Comparison of ENCODE assay signal across 33 cellular contexts in genomic region chr6:167984144-167984719, GRCh38. TPM values are rescaled to one million over a fixed set of nuclear protein-coding genes. Genes with fewer than 3 reads are reported as not detected.
"Had no signal": no experiment of that assay in that cellular context is flagged by ENCODE, and none has a peak within 500 bp of the region (broad histone marks: within the 10 kb centered on the region; RNA-seq: fewer than 3 reads in every experiment).

No MANE protein-coding gene starts in this region.

- H3K9me2 ChIP-seq: SK-N-SH had no signal

- H3K36me3 ChIP-seq: cardiac muscle cell, MG63, Peyer's patch, SJSA1 had no signal

- H3K27me3 ChIP-seq: cardiac muscle cell, MG63, Peyer's patch, SJSA1 had no signal

- H3K4me3 ChIP-seq: cardiac muscle cell, MG63, Peyer's patch, SJSA1 had no signal

- H3K27ac ChIP-seq: cardiac muscle cell, Peyer's patch, SJSA1 had no signal

- H3K4me1 ChIP-seq: Peyer's patch had no signal

- DNase-seq: activated CD4-positive, alpha-beta T cell treated with anti-CD3 and anti-CD28 coated beads, Interleukin-2, amount 10 ng/mL, durations not matched to agents 24 days and 14 days; activated CD4-positive, alpha-beta T cell treated with anti-CD3 and anti-CD28 coated beads, Interleukin-2, amount 50 U/mL, for 4 hours; activated CD8-positive, alpha-beta T cell treated with anti-CD3 and anti-CD28 coated beads for 36 hours; activated effector memory CD4-positive, alpha-beta T cell treated with anti-CD3 and anti-CD28 coated beads, Interleukin-2, amount 50 U/mL, for 16 hours; activated naive CD4-positive, alpha-beta T cell; activated naive CD4-positive, alpha-beta T cell treated with anti-CD3 and anti-CD28 coated beads, Interleukin-2, amount 50 U/mL, for 16 hours; activated naive CD8-positive, alpha-beta T cell treated with anti-CD3 and anti-CD28 coated beads for 36 hours; activated T-cell treated with anti-CD3 and anti-CD28 coated beads, Interleukin-2, amount 50 U/mL, for 1 hour; activated T-cell treated with anti-CD3 and anti-CD28 coated beads, Interleukin-2, amount 50 U/mL, for 72 hours; amniotic stem cell; aorta; Kasumi-1; MG63; NCI-H1092 treated with DMSO at 0.1 percent for 48 hours; NCI-H1417; NCI-H146; NCI-H187; NCI-H2029 treated with DMSO at 0.1 percent for 48 hours; NCI-H2107; NCI-H2171; NCI-H510A; NCI-H526; NCI-H748 treated with DMSO at 0.1 percent for 48 hours; NK-92 treated with Interleukin-12 subunit alpha and Interleukin-12 subunit beta, amount 100 ng/mL, for 24 hours; PC-3; Peyer's patch; RPMI8226; SHP77 treated with DMSO at 0.1 percent for 48 hours; SK-N-SH had no signal

- H3K9me3 ChIP-seq: MG63, Peyer's patch, SK-N-SH had no signal

- ATAC-seq: activated CD8-positive, alpha-beta T cell treated with anti-CD3 and anti-CD28 coated beads for 36 hours; activated T-cell treated with anti-CD3 and anti-CD28 coated beads, Interleukin-2, amount 50 U/mL, for 72 hours; activated T-helper 17 cell treated with anti-CD3 and anti-CD28 coated beads, Interleukin-2, amount 50 U/mL, for 72 hours; PC-3 had no signal

- H3K9ac ChIP-seq: SK-N-SH had no signal

- H3K4me2 ChIP-seq: SK-N-SH had no signal

RNA-seq across cellular contexts. Expression of gene KIF25, which starts 13.2 kb away (rescaled TPM):
- total RNA-seq: activated CD4-positive, alpha-beta T cell treated with anti-CD3 and anti-CD28 coated beads, Interleukin-2, amount 10 ng/mL, durations not matched to agents 24 days and 14 days; activated CD8-positive, alpha-beta memory T cell treated with anti-CD3 and anti-CD28 coated beads for 36 hours; activated CD8-positive, alpha-beta T cell treated with anti-CD3 and anti-CD28 coated beads for 36 hours; activated naive CD8-positive, alpha-beta T cell treated with anti-CD3 and anti-CD28 coated beads for 36 hours; PC-3; Peyer's patch; SJSA1 had no signal
- polyA plus RNA-seq: SK-N-SH had no signal
